26 cellular contexts compared by ENCODE assay signal in genomic region chr4:875818-876423, GRCh38. TPM values are rescaled to one million over a fixed set of nuclear protein-coding genes. Genes with fewer than 3 reads are reported as not detected.
"Had no signal": no experiment of that assay in that cellular context is flagged by ENCODE, and none has a peak within 500 bp of the region (broad histone marks: within the 10 kb centered on the region; RNA-seq: fewer than 3 reads in every experiment).

No MANE protein-coding gene starts in this region.

- H3K36me3 ChIP-seq: neural progenitor cell, uterus had no signal

- H3K4me3 ChIP-seq: body of pancreas, cardiac muscle cell, heart right ventricle, lower lobe of right lung, neural progenitor cell, right atrium auricular region, transverse colon, uterus had no signal

- H3K4me1 ChIP-seq: body of pancreas, heart right ventricle, lower lobe of right lung, neural progenitor cell, right atrium auricular region, transverse colon, uterus had no signal

- H3K27me3 Mint-ChIP-seq: activated naive CD8-positive, alpha-beta T cell treated with anti-CD3 and anti-CD28 coated beads, Interleukin-2, amount 50 U/mL, for 24 hours; naive thymus-derived CD8-positive, alpha-beta T cell; progenitor cell of endocrine pancreas; stimulated activated naive CD8-positive, alpha-beta T cell treated with anti-CD3 and anti-CD28 coated beads, Interleukin-15, amount 100 ng/mL, for 72 hours had no signal

- H3K27ac ChIP-seq: body of pancreas, cardiac muscle cell, heart right ventricle, lower lobe of right lung, neural progenitor cell, right atrium auricular region, transverse colon, uterus had no signal

- H3K4me3 Mint-ChIP-seq: activated naive CD8-positive, alpha-beta T cell treated with anti-CD3 and anti-CD28 coated beads, Interleukin-2, amount 50 U/mL, for 24 hours; activated T-helper 1 cell treated with anti-CD3 and anti-CD28 coated beads, Interleukin-12 subunit alpha, Interleukin-12 subunit beta, Interleukin-2, Interleukin-4 antibody, amounts not matched to agents 30 ng/mL and 10 ng/mL and 1 ng/mL, durations not matched to agents 14 hours and 24 hours and 36 hours; naive thymus-derived CD8-positive, alpha-beta T cell; neural progenitor cell; stimulated activated naive CD8-positive, alpha-beta T cell treated with anti-CD3 and anti-CD28 coated beads, Interleukin-15, amount 100 ng/mL, for 72 hours had no signal

- DNase-seq: activated CD4-positive, alpha-beta T cell treated with anti-CD3 and anti-CD28 coated beads for 4 hours; activated CD4-positive, CD25-positive, alpha-beta regulatory T cell; activated gamma-delta T cell; activated naive CD4-positive, alpha-beta T cell treated with anti-CD3 and anti-CD28 coated beads, Interleukin-2, amount 50 U/mL, for 16 hours; activated naive CD8-positive, alpha-beta T cell treated with anti-CD3 and anti-CD28 coated beads, Interleukin-2, amount 50 U/mL, for 24 hours; anterior cingulate cortex; body of pancreas; effector CD4-positive, alpha-beta T cell; heart right ventricle; lower lobe of right lung; naive thymus-derived CD8-positive, alpha-beta T cell; stimulated activated CD4-positive, alpha-beta T cell treated with anti-CD3 and anti-CD28 coated beads, Interleukin-12 subunit alpha, Interleukin-12 subunit beta, amount 100 ng/mL, for 4 hours; stimulated activated CD4-positive, alpha-beta T cell treated with anti-CD3 and anti-CD28 coated beads, Interleukin-4, amount 100 ng/mL, for 4 hours; stimulated activated naive CD8-positive, alpha-beta T cell treated with anti-CD3 and anti-CD28 coated beads, Interleukin-15, amount 100 ng/mL, for 72 hours; T-helper 1 cell; T1000; transverse colon; uterus had no signal

- ATAC-seq: activated naive CD8-positive, alpha-beta T cell treated with anti-CD3 and anti-CD28 coated beads, Interleukin-2, amount 50 U/mL, for 24 hours; body of pancreas; heart right ventricle; lower lobe of right lung; naive thymus-derived CD8-positive, alpha-beta T cell; stimulated activated naive CD8-positive, alpha-beta T cell treated with anti-CD3 and anti-CD28 coated beads, Interleukin-15, amount 100 ng/mL, for 72 hours had no signal

- H3K9me3 ChIP-seq: body of pancreas, heart right ventricle, lower lobe of right lung, right atrium auricular region, transverse colon, uterus had no signal

- H3K9me3 Mint-ChIP-seq: activated naive CD8-positive, alpha-beta T cell treated with anti-CD3 and anti-CD28 coated beads, Interleukin-2, amount 50 U/mL, for 24 hours; activated T-helper 1 cell treated with anti-CD3 and anti-CD28 coated beads, Interleukin-12 subunit alpha, Interleukin-12 subunit beta, Interleukin-2, Interleukin-4 antibody, amounts not matched to agents 30 ng/mL and 10 ng/mL and 1 ng/mL, durations not matched to agents 14 hours and 24 hours and 36 hours; naive thymus-derived CD8-positive, alpha-beta T cell; neural progenitor cell; stimulated activated naive CD8-positive, alpha-beta T cell treated with anti-CD3 and anti-CD28 coated beads, Interleukin-15, amount 100 ng/mL, for 72 hours had no signal

- H3K27ac Mint-ChIP-seq: activated naive CD8-positive, alpha-beta T cell treated with anti-CD3 and anti-CD28 coated beads, Interleukin-2, amount 50 U/mL, for 24 hours; neural progenitor cell; progenitor cell of endocrine pancreas had no signal

RNA-seq across cellular contexts. Expression of gene CPLX1, which starts 50.0 kb away (rescaled TPM):
- total RNA-seq: chondrocyte, fibroblast of villous mesenchyme, osteocyte had no signal
